In genomic region chr9:125477089-125477544, GRCh38 we compare ENCODE assay signal across 22 cellular contexts.
"Had no signal": no experiment of that assay in that cellular context is flagged by ENCODE, and none has a peak within 500 bp of the region (broad histone marks: within the 10 kb centered on the region; RNA-seq: fewer than 3 reads in every experiment).

No MANE protein-coding gene starts in this region.

- H3K9me3 ChIP-seq: left lung, lower lobe of right lung, neutrophil, pancreas, suprapubic skin, transverse colon, upper lobe of right lung, uterus had no signal

- H3K4me1 ChIP-seq: pancreas had no signal

- H3K4me1 Mint-ChIP-seq: natural killer cell; stimulated activated naive CD8-positive, alpha-beta T cell treated with anti-CD3 and anti-CD28 coated beads, Interleukin-15, amount 100 ng/mL, for 72 hours had no signal

- H3K4me3 Mint-ChIP-seq: natural killer cell; neural crest cell; stimulated activated naive CD8-positive, alpha-beta T cell treated with anti-CD3 and anti-CD28 coated beads, Interleukin-15, amount 100 ng/mL, for 72 hours had no signal

- H3K4me3 ChIP-seq: coronary artery, left lung, lower lobe of right lung, pancreas, smooth muscle cell, suprapubic skin, transverse colon, upper lobe of right lung, uterus had no signal

- H3K36me3 ChIP-seq: pancreas, upper lobe of right lung, uterus had no signal

- H3K27me3 Mint-ChIP-seq: stimulated activated naive CD8-positive, alpha-beta T cell treated with anti-CD3 and anti-CD28 coated beads, Interleukin-15, amount 100 ng/mL, for 72 hours had no signal

- H3K27ac ChIP-seq: coronary artery, left lung, lower lobe of right lung, neutrophil, pancreas, suprapubic skin, transverse colon, upper lobe of right lung, uterus had no signal

- H3K27ac Mint-ChIP-seq: natural killer cell; stimulated activated naive CD8-positive, alpha-beta T cell treated with anti-CD3 and anti-CD28 coated beads, Interleukin-15, amount 100 ng/mL, for 72 hours had no signal

- ATAC-seq: left lung; natural killer cell; pancreas; sciatic nerve; stimulated activated naive CD8-positive, alpha-beta T cell treated with anti-CD3 and anti-CD28 coated beads, Interleukin-15, amount 100 ng/mL, for 72 hours; upper lobe of right lung had no signal

- H3K27me3 ChIP-seq: left lung, neutrophil, pancreas, suprapubic skin, transverse colon, upper lobe of right lung, uterus had no signal

- H3K9me3 Mint-ChIP-seq: natural killer cell; neural crest cell; stimulated activated naive CD8-positive, alpha-beta T cell treated with anti-CD3 and anti-CD28 coated beads, Interleukin-15, amount 100 ng/mL, for 72 hours had no signal

- DNase-seq: dermis blood vessel endothelial cell; effector memory CD4-positive, alpha-beta T cell; kidney; left lung; lower lobe of right lung; natural killer cell; pancreas; stimulated activated CD4-positive, alpha-beta T cell treated with anti-CD3 and anti-CD28 coated beads, Interleukin-12 subunit alpha, Interleukin-12 subunit beta, amount 100 ng/mL, for 4 hours; stimulated activated CD4-positive, alpha-beta T cell treated with anti-CD3 and anti-CD28 coated beads, Interleukin-1b, Interleukin-23, amount 100 ng/mL, for 48 hours; stimulated activated CD4-positive, alpha-beta T cell treated with anti-CD3 and anti-CD28 coated beads, Interleukin-4, amount 100 ng/mL, for 1 hour; stimulated activated CD8-positive, alpha-beta memory T cell treated with anti-CD3 and anti-CD28 coated beads, Interleukin-4, amount 100 ng/mL, for 48 hours; stimulated activated naive CD4-positive, alpha-beta T cell; stimulated activated naive CD8-positive, alpha-beta T cell treated with anti-CD3 and anti-CD28 coated beads, Interleukin-15, amount 100 ng/mL, for 72 hours; transverse colon; upper lobe of right lung; uterus had no signal
